19 cellular contexts compared by ENCODE assay signal in genomic region chrY:16668402-16668801, GRCh38.
DNase-seq lines count a peak whose midpoint lies in the region; ATAC-seq, FAIRE-seq and TF ChIP-seq lines count a peak whose summit lies in the region.
"Had no signal": no experiment of that assay in that cellular context is flagged by ENCODE, and none has a peak within 500 bp of the region (broad histone marks: within the 10 kb centered on the region; RNA-seq: fewer than 3 reads in every experiment).

No MANE protein-coding gene starts in this region.

- TF ChIP-seq CTCF in RWPE2 (IDR thresholded peaks at IDR 0.05; ENCODE audit: poor library complexity, severe bottlenecking) (no peak), fibroblast of pulmonary artery (IDR thresholded peaks at IDR 0.05; ENCODE audit: low read length, missing control alignments) (no peak)

- no peak overlapping the region for H3K4me3 Mint-ChIP-seq in stimulated activated naive B cell treated with anti-CD40 and anti-IgM and Interleukin-4, amounts not matched to agents 10 μg/mL and 1 μg/mL and 100 μg/mL, for 72 hours

- no peak for TF ChIP-seq POLR2A in GM12891 (IDR thresholded peaks at IDR 0.05; ENCODE audit: low read depth, low read length)

- peak overlapping the region; percentile 66 for H3K27ac ChIP-seq in RWPE2 (ENCODE audit: poor library complexity, severe bottlenecking)
- H3K27ac ChIP-seq: BLaER1 treated with 17β-estradiol and CSF1 and Interleukin-3, amounts not matched to agents 10 nM and 100 nM; RWPE1; SJCRH30 had no signal

- no peaks in the 10 kb centered on the region for H3K27me3 Mint-ChIP-seq in stimulated activated naive B cell treated with anti-CD40 and anti-IgM and Interleukin-4, amounts not matched to agents 10 μg/mL and 1 μg/mL and 100 μg/mL, for 72 hours

- H3K9me3 Mint-ChIP-seq in stimulated activated naive B cell treated with anti-CD40 and anti-IgM and Interleukin-4, amounts not matched to agents 10 μg/mL and 1 μg/mL and 100 μg/mL, for 72 hours: no peaks in the 10 kb centered on the region

- H3K27me3 ChIP-seq in RWPE2 (ENCODE audit: insufficient read depth, poor library complexity, severe bottlenecking): no peaks in the 10 kb centered on the region
- H3K27me3 ChIP-seq: BLaER1 treated with 17β-estradiol and CSF1 and Interleukin-3, amounts not matched to agents 10 nM and 100 nM; SJCRH30 had no signal

- peak; percentile 61 for DNase-seq in HS-27A (ENCODE audit: low read depth)
- DNase-seq in RWPE2 (ENCODE audit: low spot score): peak; percentile 72
- peak; percentile 5 for DNase-seq in fibroblast of pulmonary artery (ENCODE audit: low read depth)
- no peak for DNase-seq in SKM-1 (lab: John Stamatoyannopoulos, UW; ENCODE audit: unreplicated experiment)
- DNase-seq in stimulated activated naive B cell treated with anti-CD40 and anti-IgM and Interleukin-4, amounts not matched to agents 10 μg/mL and 1 μg/mL and 100 μg/mL, for 72 hours: no peak
- no peak for DNase-seq in GM12891 (ENCODE audit: insufficient read length, low spot score)
- DNase-seq in KBM-7: no peak
- DNase-seq: KG1, NCI-H1417 treated with DMSO at 0.1 percent for 48 hours, NCI-H187 treated with DMSO at 0.1 percent for 48 hours, NCI-H2227 treated with DMSO at 0.1 percent for 48 hours, NCI-H524, NCI-H82, SJCRH30 had no signal

- in situ Hi-C loops in KBM-7 (cut with MboI; ENCODE audit: low pct_unique_long_range_greater_than_20kb, low sequenced_read_pairs): no loop called here

- ATAC-seq in RWPE2 (ENCODE audit: low read depth): peak; percentile 100
- no peak for ATAC-seq in stimulated activated naive B cell treated with anti-CD40 and anti-IgM and Interleukin-4, amounts not matched to agents 10 μg/mL and 1 μg/mL and 100 μg/mL, for 72 hours (replicated peaks)
- ATAC-seq: HepG2 had no signal

- no peak for FAIRE-seq in GM12891 (lab: Jason Lieb, UNC)
- FAIRE-seq: G401.6, H1, HepG2 had no signal

- no peak overlapping the region for H3K27ac Mint-ChIP-seq in stimulated activated naive B cell treated with anti-CD40 and anti-IgM and Interleukin-4, amounts not matched to agents 10 μg/mL and 1 μg/mL and 100 μg/mL, for 72 hours

- no peaks in the 10 kb centered on the region for H3K4me1 Mint-ChIP-seq in stimulated activated naive B cell treated with anti-CD40 and anti-IgM and Interleukin-4, amounts not matched to agents 10 μg/mL and 1 μg/mL and 100 μg/mL, for 72 hours

- H3K4me3 ChIP-seq in RWPE2 (ENCODE audit: severe bottlenecking) (no peak overlapping the region), fibroblast of pulmonary artery (replicated peaks; ENCODE audit: low read depth, low read length) (no peak overlapping the region)
- H3K4me3 ChIP-seq: BLaER1 treated with 17β-estradiol and CSF1 and Interleukin-3, amounts not matched to agents 10 nM and 100 nM; SJCRH30 had no signal

- H3K36me3 ChIP-seq in RWPE2 (ENCODE audit: low read depth): no peaks in the 10 kb centered on the region
- H3K36me3 ChIP-seq: BLaER1 treated with 17β-estradiol and CSF1 and Interleukin-3, amounts not matched to agents 10 nM and 100 nM; SJCRH30 had no signal

- peaks cover 13% of the 10 kb centered on the region for H3K4me1 ChIP-seq in RWPE2 (ENCODE audit: insufficient read depth, poor library complexity, severe bottlenecking)
- H3K4me1 ChIP-seq: BLaER1 treated with 17β-estradiol and CSF1 and Interleukin-3, amounts not matched to agents 10 nM and 100 nM; SJCRH30 had no signal

- no peaks in the 10 kb centered on the region for H3K36me3 Mint-ChIP-seq in stimulated activated naive B cell treated with anti-CD40 and anti-IgM and Interleukin-4, amounts not matched to agents 10 μg/mL and 1 μg/mL and 100 μg/mL, for 72 hours

- H3K9me3 ChIP-seq in RWPE2 (ENCODE audit: severe bottlenecking): no peaks in the 10 kb centered on the region
- H3K9me3 ChIP-seq: BLaER1 treated with 17β-estradiol and CSF1 and Interleukin-3, amounts not matched to agents 10 nM and 100 nM; SJCRH30 had no signal

TF ChIP-seq in GM12891, 5 proteins besides CTCF, POLR2A, EP300 and RAD21:
- TF ChIP-seq PAX5 (IDR thresholded peaks at IDR 0.05; ENCODE audit: insufficient read depth, low read length, severe bottlenecking): no peak
TF ChIP-seq in GM12891: peak in this region for 0.

Comparison
In these comparisons a context has a peak if more than half of its experiments do, and no peak if none do; other contexts are left out.
1. DNase-seq: peak in HS-27A (single experiment), RWPE2 (single experiment) and fibroblast of pulmonary artery (single experiment); none in SKM-1 (single experiment), stimulated activated naive B cell treated with anti-CD40 and anti-IgM and Interleukin-4, amounts not matched to agents 10 μg/mL and 1 μg/mL and 100 μg/mL, for 72 hours (single experiment), GM12891 (single experiment) and KBM-7 (single experiment).